In the genomic region with DNA sequence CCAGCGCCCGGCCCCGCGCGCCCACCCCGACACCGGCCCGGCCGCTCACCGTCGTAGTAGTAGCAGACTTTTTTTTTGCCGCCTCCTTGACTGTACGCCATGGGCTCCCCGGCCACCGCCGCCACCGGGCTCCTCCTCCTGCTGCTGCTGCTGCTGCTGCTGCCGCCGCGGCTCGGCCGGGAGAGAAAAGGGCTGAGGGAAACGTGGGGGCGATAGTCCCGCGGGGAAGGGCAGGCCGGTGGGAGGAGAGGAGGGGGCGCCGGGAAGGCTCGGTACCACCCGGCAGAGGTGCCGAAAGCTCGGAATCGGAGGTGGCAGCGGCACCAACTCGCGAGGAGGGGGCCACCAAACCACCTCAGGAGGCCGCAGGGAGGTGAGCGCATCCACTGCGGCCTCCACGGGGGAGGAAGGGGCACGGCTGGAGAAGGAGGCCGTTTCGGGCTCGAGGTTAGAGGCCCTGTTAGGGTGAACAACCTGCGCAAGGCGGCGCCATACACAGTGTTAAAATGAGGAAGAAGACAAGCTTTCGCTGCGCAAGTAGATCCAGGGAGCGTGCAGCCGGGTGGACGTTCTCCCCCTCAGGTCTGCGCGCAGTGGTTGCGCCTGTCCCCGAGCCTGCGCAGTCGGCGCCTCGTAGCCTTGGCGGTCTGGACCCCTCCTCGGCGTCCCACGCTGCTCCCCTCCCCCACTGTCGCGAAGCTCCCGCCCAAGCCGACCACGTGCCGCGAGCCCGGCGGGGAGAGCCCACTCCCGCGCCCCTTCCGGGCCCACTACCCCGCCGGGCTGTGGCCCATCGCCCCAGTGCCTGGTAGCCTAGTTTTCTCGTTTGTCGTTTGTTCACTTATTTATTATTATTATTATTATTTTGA, we compare ENCODE assay signal across 1 cellular context.
A peak's percentile ranks its signal among the peaks of the same experiment; 100 is the strongest.
TF ChIP-seq lines count a peak whose summit lies in the region.

A gene (minus strand): TSS at position 341 of the 869 bp plus-strand sequence. CDS start 240 bp downstream, at position 101.

TF ChIP-seq in K562, 482 proteins besides CTCF, POLR2A, EP300 and RAD21 (continued from another document and continues in another):
- TF ChIP-seq, protein P1, sequence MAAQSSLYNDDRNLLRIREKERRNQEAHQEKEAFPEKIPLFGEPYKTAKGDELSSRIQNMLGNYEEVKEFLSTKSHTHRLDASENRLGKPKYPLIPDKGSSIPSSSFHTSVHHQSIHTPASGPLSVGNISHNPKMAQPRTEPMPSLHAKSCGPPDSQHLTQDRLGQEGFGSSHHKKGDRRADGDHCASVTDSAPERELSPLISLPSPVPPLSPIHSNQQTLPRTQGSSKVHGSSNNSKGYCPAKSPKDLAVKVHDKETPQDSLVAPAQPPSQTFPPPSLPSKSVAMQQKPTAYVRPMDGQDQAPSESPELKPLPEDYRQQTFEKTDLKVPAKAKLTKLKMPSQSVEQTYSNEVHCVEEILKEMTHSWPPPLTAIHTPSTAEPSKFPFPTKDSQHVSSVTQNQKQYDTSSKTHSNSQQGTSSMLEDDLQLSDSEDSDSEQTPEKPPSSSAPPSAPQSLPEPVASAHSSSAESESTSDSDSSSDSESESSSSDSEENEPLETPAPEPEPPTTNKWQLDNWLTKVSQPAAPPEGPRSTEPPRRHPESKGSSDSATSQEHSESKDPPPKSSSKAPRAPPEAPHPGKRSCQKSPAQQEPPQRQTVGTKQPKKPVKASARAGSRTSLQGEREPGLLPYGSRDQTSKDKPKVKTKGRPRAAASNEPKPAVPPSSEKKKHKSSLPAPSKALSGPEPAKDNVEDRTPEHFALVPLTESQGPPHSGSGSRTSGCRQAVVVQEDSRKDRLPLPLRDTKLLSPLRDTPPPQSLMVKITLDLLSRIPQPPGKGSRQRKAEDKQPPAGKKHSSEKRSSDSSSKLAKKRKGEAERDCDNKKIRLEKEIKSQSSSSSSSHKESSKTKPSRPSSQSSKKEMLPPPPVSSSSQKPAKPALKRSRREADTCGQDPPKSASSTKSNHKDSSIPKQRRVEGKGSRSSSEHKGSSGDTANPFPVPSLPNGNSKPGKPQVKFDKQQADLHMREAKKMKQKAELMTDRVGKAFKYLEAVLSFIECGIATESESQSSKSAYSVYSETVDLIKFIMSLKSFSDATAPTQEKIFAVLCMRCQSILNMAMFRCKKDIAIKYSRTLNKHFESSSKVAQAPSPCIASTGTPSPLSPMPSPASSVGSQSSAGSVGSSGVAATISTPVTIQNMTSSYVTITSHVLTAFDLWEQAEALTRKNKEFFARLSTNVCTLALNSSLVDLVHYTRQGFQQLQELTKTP (IDR thresholded peaks at IDR 0.05; ENCODE audit: low read depth in 1 of 2, partially characterized antibody in 2 of 2): peak in 1 of 2 experiments; percentile 24
- TF ChIP-seq ZSCAN32 (CRISPR knock-in tag; IDR thresholded peaks at IDR 0.05) (no peak), GATAD2A (IDR thresholded peaks at IDR 0.05) (0 out of 2 replicates have a peak, but pooled peaks have one; percentile 43), CBFA2T3 (IDR thresholded peaks at IDR 0.05) (peak; percentile 29), SMAD2 (IDR thresholded peaks at IDR 0.05; ENCODE audit: low read depth, low read length) (no peak), SIX5 (IDR thresholded peaks at IDR 0.05; ENCODE audit: borderline replicate concordance in 1 of 2, insufficient read depth in 1 of 2, low read depth in 1 of 2, low read length in 2 of 2) (peak; percentile 31 to 41; a peak in 3 of 4 replicates), ZBTB1 (CRISPR knock-in tag; IDR thresholded peaks at IDR 0.05; ENCODE audit: borderline replicate concordance, low read depth) (peak; percentile 49; the same call in 1 of the 2 replicates), RBBP5 (IDR thresholded peaks at IDR 0.05; ENCODE audit: borderline replicate concordance, insufficient read depth, low read length, poor library complexity, severe bottlenecking) (peak; percentile 94), TAF7 (tag; IDR thresholded peaks at IDR 0.05) (peak; percentile 77), ZNF561 (CRISPR knock-in tag; conservative IDR thresholded peaks at IDR 0.05) (no peak), NFIC (IDR thresholded peaks at IDR 0.05) (0 out of 2 replicates have a peak, but pooled peaks have one; percentile 9), ZKSCAN1 (IDR thresholded peaks at IDR 0.05; ENCODE audit: low read depth, low read length) (peak; percentile 54; the same call in 1 of the 2 replicates), CC2D1A (IDR thresholded peaks at IDR 0.05) (peak; percentile 46; the same call in 1 of the 2 replicates), MAZ (CRISPR knock-in tag; conservative IDR thresholded peaks at IDR 0.05 in 1 of 2, IDR thresholded peaks at IDR 0.05 in 1 of 2) (peak; percentile 88 to 93), LARP7 (IDR thresholded peaks at IDR 0.05) (0 out of 2 replicates have a peak, but pooled peaks have one; percentile 54), CBX1 (IDR thresholded peaks at IDR 0.05; ENCODE audit: low read depth) (peak; percentile 71; the same call in 1 of the 2 replicates), SRF (CRISPR knock-in tag; IDR thresholded peaks at IDR 0.05) (peak in 1 of 2 experiments; percentile 32; a peak in 1 of 4 replicates), JUN (IDR thresholded peaks at IDR 0.05; ENCODE audit: borderline replicate concordance, low read depth, low read length) (peak; percentile 70; the same call in 1 of the 2 replicates), JUN (CRISPR knock-in tag; IDR thresholded peaks at IDR 0.05; ENCODE audit: borderline replicate concordance) (peak; percentile 68; the same call in 1 of the 2 replicates), ARID2 (IDR thresholded peaks at IDR 0.05) (no peak), ZFX (CRISPR knock-in tag; IDR thresholded peaks at IDR 0.05) (peak; percentile 80), LEF1 (IDR thresholded peaks at IDR 0.05) (0 out of 2 replicates have a peak, but pooled peaks have one; percentile 19), RBFOX2 (IDR thresholded peaks at IDR 0.05; ENCODE audit: low read depth, low read length) (peak; percentile 91), FOXM1 (IDR thresholded peaks at IDR 0.05; ENCODE audit: low read depth) (peak; percentile 55; the same call in 1 of the 2 replicates), FOXM1 (CRISPR knock-in tag; IDR thresholded peaks at IDR 0.05; ENCODE audit: low read depth) (peak; percentile 93; the same call in 1 of the 2 replicates), CCNT2 (IDR thresholded peaks at IDR 0.05; ENCODE audit: borderline replicate concordance, extremely low read depth, insufficient read length, low read depth, low read length) (peak; percentile 83)
- TF ChIP-seq, protein P2, sequence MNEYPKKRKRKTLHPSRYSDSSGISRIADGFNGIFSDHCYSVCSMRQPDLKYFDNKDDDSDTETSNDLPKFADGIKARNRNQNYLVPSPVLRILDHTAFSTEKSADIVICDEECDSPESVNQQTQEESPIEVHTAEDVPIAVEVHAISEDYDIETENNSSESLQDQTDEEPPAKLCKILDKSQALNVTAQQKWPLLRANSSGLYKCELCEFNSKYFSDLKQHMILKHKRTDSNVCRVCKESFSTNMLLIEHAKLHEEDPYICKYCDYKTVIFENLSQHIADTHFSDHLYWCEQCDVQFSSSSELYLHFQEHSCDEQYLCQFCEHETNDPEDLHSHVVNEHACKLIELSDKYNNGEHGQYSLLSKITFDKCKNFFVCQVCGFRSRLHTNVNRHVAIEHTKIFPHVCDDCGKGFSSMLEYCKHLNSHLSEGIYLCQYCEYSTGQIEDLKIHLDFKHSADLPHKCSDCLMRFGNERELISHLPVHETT (CRISPR knock-in tag; conservative IDR thresholded peaks at IDR 0.05 in 1 of 2, IDR thresholded peaks at IDR 0.05 in 1 of 2): no peak
- TF ChIP-seq, protein P3, sequence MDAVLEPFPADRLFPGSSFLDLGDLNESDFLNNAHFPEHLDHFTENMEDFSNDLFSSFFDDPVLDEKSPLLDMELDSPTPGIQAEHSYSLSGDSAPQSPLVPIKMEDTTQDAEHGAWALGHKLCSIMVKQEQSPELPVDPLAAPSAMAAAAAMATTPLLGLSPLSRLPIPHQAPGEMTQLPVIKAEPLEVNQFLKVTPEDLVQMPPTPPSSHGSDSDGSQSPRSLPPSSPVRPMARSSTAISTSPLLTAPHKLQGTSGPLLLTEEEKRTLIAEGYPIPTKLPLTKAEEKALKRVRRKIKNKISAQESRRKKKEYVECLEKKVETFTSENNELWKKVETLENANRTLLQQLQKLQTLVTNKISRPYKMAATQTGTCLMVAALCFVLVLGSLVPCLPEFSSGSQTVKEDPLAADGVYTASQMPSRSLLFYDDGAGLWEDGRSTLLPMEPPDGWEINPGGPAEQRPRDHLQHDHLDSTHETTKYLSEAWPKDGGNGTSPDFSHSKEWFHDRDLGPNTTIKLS (IDR thresholded peaks at IDR 0.05; ENCODE audit: borderline replicate concordance, low read depth): peak; percentile 53; the same call in 1 of the 2 replicates
- TF ChIP-seq, protein P4, sequence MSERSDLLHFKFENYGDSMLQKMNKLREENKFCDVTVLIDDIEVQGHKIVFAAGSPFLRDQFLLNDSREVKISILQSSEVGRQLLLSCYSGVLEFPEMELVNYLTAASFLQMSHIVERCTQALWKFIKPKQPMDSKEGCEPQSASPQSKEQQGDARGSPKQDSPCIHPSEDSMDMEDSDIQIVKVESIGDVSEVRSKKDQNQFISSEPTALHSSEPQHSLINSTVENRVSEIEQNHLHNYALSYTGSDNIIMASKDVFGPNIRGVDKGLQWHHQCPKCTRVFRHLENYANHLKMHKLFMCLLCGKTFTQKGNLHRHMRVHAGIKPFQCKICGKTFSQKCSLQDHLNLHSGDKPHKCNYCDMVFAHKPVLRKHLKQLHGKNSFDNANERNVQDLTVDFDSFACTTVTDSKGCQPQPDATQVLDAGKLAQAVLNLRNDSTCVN (CRISPR knock-in tag; IDR thresholded peaks at IDR 0.05): 0 out of 2 replicates have a peak, but pooled peaks have one; percentile 3
- TF ChIP-seq, protein P5, sequence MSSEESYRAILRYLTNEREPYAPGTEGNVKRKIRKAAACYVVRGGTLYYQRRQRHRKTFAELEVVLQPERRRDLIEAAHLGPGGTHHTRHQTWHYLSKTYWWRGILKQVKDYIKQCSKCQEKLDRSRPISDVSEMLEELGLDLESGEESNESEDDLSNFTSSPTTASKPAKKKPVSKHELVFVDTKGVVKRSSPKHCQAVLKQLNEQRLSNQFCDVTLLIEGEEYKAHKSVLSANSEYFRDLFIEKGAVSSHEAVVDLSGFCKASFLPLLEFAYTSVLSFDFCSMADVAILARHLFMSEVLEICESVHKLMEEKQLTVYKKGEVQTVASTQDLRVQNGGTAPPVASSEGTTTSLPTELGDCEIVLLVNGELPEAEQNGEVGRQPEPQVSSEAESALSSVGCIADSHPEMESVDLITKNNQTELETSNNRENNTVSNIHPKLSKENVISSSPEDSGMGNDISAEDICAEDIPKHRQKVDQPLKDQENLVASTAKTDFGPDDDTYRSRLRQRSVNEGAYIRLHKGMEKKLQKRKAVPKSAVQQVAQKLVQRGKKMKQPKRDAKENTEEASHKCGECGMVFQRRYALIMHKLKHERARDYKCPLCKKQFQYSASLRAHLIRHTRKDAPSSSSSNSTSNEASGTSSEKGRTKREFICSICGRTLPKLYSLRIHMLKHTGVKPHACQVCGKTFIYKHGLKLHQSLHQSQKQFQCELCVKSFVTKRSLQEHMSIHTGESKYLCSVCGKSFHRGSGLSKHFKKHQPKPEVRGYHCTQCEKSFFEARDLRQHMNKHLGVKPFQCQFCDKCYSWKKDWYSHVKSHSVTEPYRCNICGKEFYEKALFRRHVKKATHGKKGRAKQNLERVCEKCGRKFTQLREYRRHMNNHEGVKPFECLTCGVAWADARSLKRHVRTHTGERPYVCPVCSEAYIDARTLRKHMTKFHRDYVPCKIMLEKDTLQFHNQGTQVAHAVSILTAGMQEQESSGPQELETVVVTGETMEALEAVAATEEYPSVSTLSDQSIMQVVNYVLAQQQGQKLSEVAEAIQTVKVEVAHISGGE (CRISPR knock-in tag; IDR thresholded peaks at IDR 0.05): 0 out of 6 replicates have a peak, but pooled peaks of 1 of the 3 experiments have one; percentile 26
- TF ChIP-seq, protein P6, sequence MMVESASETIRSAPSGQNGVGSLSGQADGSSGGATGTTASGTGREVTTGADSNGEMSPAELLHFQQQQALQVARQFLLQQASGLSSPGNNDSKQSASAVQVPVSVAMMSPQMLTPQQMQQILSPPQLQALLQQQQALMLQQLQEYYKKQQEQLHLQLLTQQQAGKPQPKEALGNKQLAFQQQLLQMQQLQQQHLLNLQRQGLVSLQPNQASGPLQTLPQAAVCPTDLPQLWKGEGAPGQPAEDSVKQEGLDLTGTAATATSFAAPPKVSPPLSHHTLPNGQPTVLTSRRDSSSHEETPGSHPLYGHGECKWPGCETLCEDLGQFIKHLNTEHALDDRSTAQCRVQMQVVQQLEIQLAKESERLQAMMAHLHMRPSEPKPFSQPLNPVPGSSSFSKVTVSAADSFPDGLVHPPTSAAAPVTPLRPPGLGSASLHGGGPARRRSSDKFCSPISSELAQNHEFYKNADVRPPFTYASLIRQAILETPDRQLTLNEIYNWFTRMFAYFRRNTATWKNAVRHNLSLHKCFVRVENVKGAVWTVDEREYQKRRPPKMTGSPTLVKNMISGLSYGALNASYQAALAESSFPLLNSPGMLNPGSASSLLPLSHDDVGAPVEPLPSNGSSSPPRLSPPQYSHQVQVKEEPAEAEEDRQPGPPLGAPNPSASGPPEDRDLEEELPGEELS (CRISPR knock-in tag; IDR thresholded peaks at IDR 0.05; ENCODE audit: borderline replicate concordance): peak; percentile 70
- TF ChIP-seq, protein P7, sequence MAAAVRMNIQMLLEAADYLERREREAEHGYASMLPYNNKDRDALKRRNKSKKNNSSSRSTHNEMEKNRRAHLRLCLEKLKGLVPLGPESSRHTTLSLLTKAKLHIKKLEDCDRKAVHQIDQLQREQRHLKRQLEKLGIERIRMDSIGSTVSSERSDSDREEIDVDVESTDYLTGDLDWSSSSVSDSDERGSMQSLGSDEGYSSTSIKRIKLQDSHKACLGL (CRISPR knock-in tag; IDR thresholded peaks at IDR 0.05; ENCODE audit: borderline replicate concordance, poor library complexity, severe bottlenecking): peak; percentile 60
- TF ChIP-seq, protein P8, sequence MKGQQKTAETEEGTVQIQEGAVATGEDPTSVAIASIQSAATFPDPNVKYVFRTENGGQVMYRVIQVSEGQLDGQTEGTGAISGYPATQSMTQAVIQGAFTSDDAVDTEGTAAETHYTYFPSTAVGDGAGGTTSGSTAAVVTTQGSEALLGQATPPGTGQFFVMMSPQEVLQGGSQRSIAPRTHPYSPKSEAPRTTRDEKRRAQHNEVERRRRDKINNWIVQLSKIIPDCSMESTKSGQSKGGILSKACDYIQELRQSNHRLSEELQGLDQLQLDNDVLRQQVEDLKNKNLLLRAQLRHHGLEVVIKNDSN (CRISPR knock-in tag; IDR thresholded peaks at IDR 0.05): peak; percentile 88
- TF ChIP-seq, protein P9, sequence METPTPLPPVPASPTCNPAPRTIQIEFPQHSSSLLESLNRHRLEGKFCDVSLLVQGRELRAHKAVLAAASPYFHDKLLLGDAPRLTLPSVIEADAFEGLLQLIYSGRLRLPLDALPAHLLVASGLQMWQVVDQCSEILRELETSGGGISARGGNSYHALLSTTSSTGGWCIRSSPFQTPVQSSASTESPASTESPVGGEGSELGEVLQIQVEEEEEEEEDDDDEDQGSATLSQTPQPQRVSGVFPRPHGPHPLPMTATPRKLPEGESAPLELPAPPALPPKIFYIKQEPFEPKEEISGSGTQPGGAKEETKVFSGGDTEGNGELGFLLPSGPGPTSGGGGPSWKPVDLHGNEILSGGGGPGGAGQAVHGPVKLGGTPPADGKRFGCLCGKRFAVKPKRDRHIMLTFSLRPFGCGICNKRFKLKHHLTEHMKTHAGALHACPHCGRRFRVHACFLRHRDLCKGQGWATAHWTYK (CRISPR knock-in tag; IDR thresholded peaks at IDR 0.05): peak; percentile 76; the same call in 1 of the 2 replicates
